In the genomic region with DNA sequence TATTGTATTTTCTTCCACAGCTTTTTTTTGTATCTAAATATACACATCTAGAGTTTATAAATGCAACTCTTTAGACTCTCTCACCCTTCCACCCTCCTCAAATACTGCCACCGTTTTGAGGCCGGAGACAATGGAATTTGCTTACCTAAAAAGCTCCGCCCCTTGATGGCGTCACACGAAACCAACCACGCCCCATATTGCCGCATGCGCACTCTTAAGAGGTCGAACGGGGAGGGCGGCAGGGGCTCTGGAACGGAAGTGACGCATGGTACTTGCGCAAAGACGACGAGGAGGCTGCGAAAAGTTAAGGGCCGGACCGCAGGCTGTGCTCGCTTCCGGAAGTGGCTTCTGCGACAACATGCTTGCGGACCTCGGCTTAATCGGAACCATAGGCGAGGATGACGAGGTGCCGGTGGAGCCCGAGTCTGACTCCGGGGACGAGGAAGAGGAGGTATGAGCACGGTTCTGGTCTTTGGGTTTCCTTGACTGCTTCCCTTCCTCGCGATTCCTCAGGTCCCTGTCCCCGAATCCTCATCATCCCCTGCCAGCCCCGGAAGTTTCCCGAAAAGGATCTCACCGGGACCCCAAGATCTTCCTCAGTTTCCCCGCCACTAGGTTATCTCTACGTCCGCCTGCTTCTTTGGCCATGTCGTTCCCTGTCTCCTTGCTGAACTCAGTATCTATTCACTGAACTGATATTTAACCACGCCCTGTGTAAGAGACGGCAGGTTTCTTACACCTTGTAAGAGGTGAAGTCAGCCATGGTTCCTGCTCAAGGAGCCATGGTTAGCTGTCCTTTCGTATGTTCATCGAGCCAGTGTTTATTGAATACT, we compare ENCODE assay signal across 8 cellular contexts. TPM values are rescaled to one million over a fixed set of nuclear protein-coding genes. Genes with fewer than 3 reads are reported as not detected.
DNase-seq lines count a peak whose midpoint lies in the region; ATAC-seq and TF ChIP-seq lines count a peak whose summit lies in the region.

A gene with protein sequence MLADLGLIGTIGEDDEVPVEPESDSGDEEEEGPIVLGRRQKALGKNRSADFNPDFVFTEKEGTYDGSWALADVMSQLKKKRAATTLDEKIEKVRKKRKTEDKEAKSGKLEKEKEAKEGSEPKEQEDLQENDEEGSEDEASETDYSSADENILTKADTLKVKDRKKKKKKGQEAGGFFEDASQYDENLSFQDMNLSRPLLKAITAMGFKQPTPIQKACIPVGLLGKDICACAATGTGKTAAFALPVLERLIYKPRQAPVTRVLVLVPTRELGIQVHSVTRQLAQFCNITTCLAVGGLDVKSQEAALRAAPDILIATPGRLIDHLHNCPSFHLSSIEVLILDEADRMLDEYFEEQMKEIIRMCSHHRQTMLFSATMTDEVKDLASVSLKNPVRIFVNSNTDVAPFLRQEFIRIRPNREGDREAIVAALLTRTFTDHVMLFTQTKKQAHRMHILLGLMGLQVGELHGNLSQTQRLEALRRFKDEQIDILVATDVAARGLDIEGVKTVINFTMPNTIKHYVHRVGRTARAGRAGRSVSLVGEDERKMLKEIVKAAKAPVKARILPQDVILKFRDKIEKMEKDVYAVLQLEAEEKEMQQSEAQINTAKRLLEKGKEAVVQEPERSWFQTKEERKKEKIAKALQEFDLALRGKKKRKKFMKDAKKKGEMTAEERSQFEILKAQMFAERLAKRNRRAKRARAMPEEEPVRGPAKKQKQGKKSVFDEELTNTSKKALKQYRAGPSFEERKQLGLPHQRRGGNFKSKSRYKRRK (plus strand): TSS at position 326 of the 833 bp plus-strand sequence. CDS start 33 bp downstream, at position 359.

- peaks cover 2% of the 10 kb centered on the region for H3K27me3 Mint-ChIP-seq in T-helper 2 cell treated with Interferon-gamma antibody and Interleukin-4, amounts not matched to agents 5 μg/mL and 100 μg/mL, for 36 hours (ENCODE audit: low read depth)

- intact Hi-C loops in ascending aorta (cut with DNase I) (loop anchor here (1.0 to 5.0 kb wide), 4 partner anchors 31 to 173 kb away; a partner anchor contains a TSS), right cardiac atrium (cut with DNase I) (loop anchor here in 1 of 4 donors (5.0 kb wide), 1 partner anchor 87 kb away; no protein-coding TSS in a partner anchor), uterus (cut with DNase I; ENCODE audit: low total_unique reads) (loop anchor here (5.0 kb wide), 1 partner anchor 87 kb away; no protein-coding TSS in a partner anchor)

- WGBS in right cardiac atrium, result under 1% methylated on average over 46 of the region's 46 CpGs

- H3K4me1 ChIP-seq in ascending aorta, result peaks cover 3 to 11% of the 10 kb centered on the region in 2 donors
- H3K4me1 ChIP-seq in right cardiac atrium (ENCODE audit: control insufficient read depth, insufficient read depth, low read length), result no peaks in the 10 kb centered on the region
- no peaks in the 10 kb centered on the region for H3K4me1 ChIP-seq in uterus

- peak within 1 kb of the TSS; percentile 99 for H3K27ac Mint-ChIP-seq in T-helper 2 cell treated with Interferon-gamma antibody and Interleukin-4, amounts not matched to agents 5 μg/mL and 100 μg/mL, for 36 hours

- peak; percentile 66 for ATAC-seq in GM18499 (IDR thresholded peaks at IDR 0.05; ENCODE audit: insufficient read depth, unreplicated experiment)
- ATAC-seq in HG02943 (IDR thresholded peaks at IDR 0.05; ENCODE audit: low read depth, unreplicated experiment), result peak; percentile 89
- ATAC-seq in right cardiac atrium, result peak; percentile 96 to 98

- no peaks in the 10 kb centered on the region for H3K9me3 Mint-ChIP-seq in T-helper 2 cell treated with Interferon-gamma antibody and Interleukin-4, amounts not matched to agents 5 μg/mL and 100 μg/mL, for 36 hours

- H3K9me3 ChIP-seq in ascending aorta (no peaks in the 10 kb centered on the region), right cardiac atrium (ENCODE audit: control insufficient read depth, low read length) (no peaks in the 10 kb centered on the region), uterus (no peaks in the 10 kb centered on the region)

- H3K36me3 ChIP-seq in ascending aorta (peaks cover 28 to 29% of the 10 kb centered on the region in 2 donors), uterus (no peaks in the 10 kb centered on the region)

- peaks cover 15% of the 10 kb centered on the region for H3K4me1 Mint-ChIP-seq in T-helper 2 cell treated with Interferon-gamma antibody and Interleukin-4, amounts not matched to agents 5 μg/mL and 100 μg/mL, for 36 hours (ENCODE audit: low read depth)

- DNase-seq in NCI-H1930 (lab: John Stamatoyannopoulos, UW) (peak; percentile 99), ascending aorta (ENCODE audit: low spot score in 2 of 2) (peak; percentile 89 to 99), right cardiac atrium (peak; percentile 96 to 98 (median 97)), pulmonary artery endothelial cell (ENCODE audit: low read depth, low spot score) (peak; percentile 93), uterus (peak; percentile 98 to 99)
- DNase-seq in T-helper 2 cell treated with Interferon-gamma antibody and Interleukin-4, amounts not matched to agents 5 μg/mL and 100 μg/mL, for 36 hours (ENCODE audit: low spot score), result peak; percentile 96

- peak; percentile 84 to 94 for TF ChIP-seq POLR2A in uterus (IDR thresholded peaks at IDR 0.05)

- H3K27ac ChIP-seq in ascending aorta, result peak within 1 kb of the TSS; percentile 81 to 88
- peak within 1 kb of the TSS; percentile 97 for H3K27ac ChIP-seq in right cardiac atrium (ENCODE audit: low read length)
- peak within 1 kb of the TSS; percentile 86 to 92 for H3K27ac ChIP-seq in uterus

- H3K4me3 ChIP-seq in ascending aorta (peak within 1 kb of the TSS; percentile 80 to 87), right cardiac atrium (ENCODE audit: low read length) (peak within 1 kb of the TSS; percentile 97), uterus (peak within 1 kb of the TSS; percentile 76 to 89)

- H3K4me3 Mint-ChIP-seq in T-helper 2 cell treated with Interferon-gamma antibody and Interleukin-4, amounts not matched to agents 5 μg/mL and 100 μg/mL, for 36 hours, result peak within 1 kb of the TSS; percentile 93

- no peaks in the 10 kb centered on the region for H3K27me3 ChIP-seq in ascending aorta
- H3K27me3 ChIP-seq in right cardiac atrium (ENCODE audit: control insufficient read depth, insufficient read depth), result no peaks in the 10 kb centered on the region
- no peaks in the 10 kb centered on the region for H3K27me3 ChIP-seq in uterus

- H3K36me3 Mint-ChIP-seq in T-helper 2 cell treated with Interferon-gamma antibody and Interleukin-4, amounts not matched to agents 5 μg/mL and 100 μg/mL, for 36 hours (ENCODE audit: low read depth), result peaks cover 25% of the 10 kb centered on the region

- TF ChIP-seq CTCF in ascending aorta (IDR thresholded peaks at IDR 0.05) (no peak), uterus (IDR thresholded peaks at IDR 0.05) (peak in 1 of 4 experiments; percentile 11)

RNA-seq across cellular contexts. Expression of the gene that starts here (rescaled TPM):
- total RNA-seq in ascending aorta, result 17.3 TPM
- total RNA-seq in right cardiac atrium, result 10 to 100 TPM; 13.0 to 17.5 (median 15.4) TPM
- polyA plus RNA-seq in right cardiac atrium, result 16.9 TPM
- 27.0 and 37.5 TPM in 2 replicates for total RNA-seq in pulmonary artery endothelial cell
- 10 to 100 TPM; 11.8 to 35.8 (median 26.5) TPM for total RNA-seq in uterus

Comparison
In these comparisons a context has a peak if more than half of its experiments do, and no peak if none do; other contexts are left out.
1. Peak in every context shown above with its lines: DNase-seq, ATAC-seq, H3K4me3 ChIP-seq and H3K27ac ChIP-seq.